In genomic region chr3:123941150-123941941, GRCh38 we compare ENCODE assay signal across 14 cellular contexts. TPM values are rescaled to one million over a fixed set of nuclear protein-coding genes. Genes with fewer than 3 reads are reported as not detected.
DNase-seq lines count a peak whose midpoint lies in the region; ATAC-seq, FAIRE-seq and TF ChIP-seq lines count a peak whose summit lies in the region.
"Had no signal": no experiment of that assay in that cellular context is flagged by ENCODE, and none has a peak within 500 bp of the region (broad histone marks: within the 10 kb centered on the region; RNA-seq: fewer than 3 reads in every experiment).

No MANE protein-coding gene starts in this region.

- FAIRE-seq in H54 (lab: Jason Lieb, UNC), result peak; percentile 58
- peak; percentile 32 for FAIRE-seq in astrocyte (lab: Jason Lieb, UNC)

- H3K4me2 ChIP-seq in astrocyte (ENCODE audit: low read length), result no peak overlapping the region

- no peak overlapping the region for H2AFZ ChIP-seq in astrocyte (ENCODE audit: low read depth, low read length)

- H3K4me1 ChIP-seq in A673 (ENCODE audit: insufficient read depth, low read length, poor library complexity, severe bottlenecking), result no peaks in the 10 kb centered on the region
- no peaks in the 10 kb centered on the region for H3K4me1 ChIP-seq in astrocyte (ENCODE audit: insufficient read depth, low read length)
- H3K4me1 ChIP-seq in Peyer's patch, result no peaks in the 10 kb centered on the region

- CTCF ChIA-PET in A673 (lab: Charles Lee), result no interaction called here

- H3K9ac ChIP-seq in astrocyte (ENCODE audit: low read length), result no peak overlapping the region

- ATAC-seq in HG03460 (IDR thresholded peaks at IDR 0.05; ENCODE audit: unreplicated experiment), result no peak

- H3K27me3 Mint-ChIP-seq in astrocyte (ENCODE audit: low read depth, unreplicated experiment), result no peaks in the 10 kb centered on the region
- H3K27me3 Mint-ChIP-seq: dendritic cell treated with granulocyte-macrophage colony-stimulating factor and Interleukin-4, amounts not matched to agents 40 ng/mL and 50 ng/mL, for 4 days had no signal

- no peaks in the 10 kb centered on the region for H3K79me2 ChIP-seq in astrocyte (ENCODE audit: insufficient read depth, low read length)

- H3K36me3 Mint-ChIP-seq in astrocyte (ENCODE audit: low read depth, unreplicated experiment), result peaks cover 6% of the 10 kb centered on the region

- H3K36me3 ChIP-seq in A673 (ENCODE audit: insufficient read depth, low read length, poor library complexity, severe bottlenecking) (peaks cover 54% of the 10 kb centered on the region), astrocyte (ENCODE audit: insufficient read depth, low read length) (peaks cover 40% of the 10 kb centered on the region), Peyer's patch (peaks cover 0 to 22% (median 0%) of the 10 kb centered on the region in 3 donors)

- H3K4me3 ChIP-seq in A673 (ENCODE audit: low read depth, low read length, poor library complexity, severe bottlenecking) (no peak overlapping the region), astrocyte (ENCODE audit: insufficient read depth, low read depth, low read length) (no peak overlapping the region), Peyer's patch (no peak overlapping the region)

- no peak for TF ChIP-seq POLR2A in H54 (IDR thresholded peaks at IDR 0.05; ENCODE audit: low read depth, low read length)
- no peak for TF ChIP-seq POLR2A in Peyer's patch (IDR thresholded peaks at IDR 0.05)

- no peaks in the 10 kb centered on the region for H3K4me1 Mint-ChIP-seq in astrocyte (ENCODE audit: low read depth, unreplicated experiment)

- no peaks in the 10 kb centered on the region for H3K9me3 ChIP-seq in A673 (ENCODE audit: low read depth, low read length, poor library complexity, severe bottlenecking)
- no peaks in the 10 kb centered on the region for H3K9me3 ChIP-seq in astrocyte (ENCODE audit: insufficient read depth, low read depth, low read length)
- no peaks in the 10 kb centered on the region for H3K9me3 ChIP-seq in Peyer's patch

- POLR2A ChIA-PET in A673 (lab: Charles Lee; ENCODE audit: low non-redundant PET), result no interaction called here

- H3K27ac Mint-ChIP-seq in astrocyte (ENCODE audit: unreplicated experiment), result no peak overlapping the region
- H3K27ac Mint-ChIP-seq: dendritic cell treated with granulocyte-macrophage colony-stimulating factor and Interleukin-4, amounts not matched to agents 40 ng/mL and 50 ng/mL, for 4 days had no signal

- intact Hi-C loops in A673 (cut with micrococcal nuclease; ENCODE audit: unreplicated experiment), result no loop called here

- no peaks in the 10 kb centered on the region for H3K9me3 Mint-ChIP-seq in astrocyte (ENCODE audit: unreplicated experiment)
- H3K9me3 Mint-ChIP-seq: dendritic cell treated with granulocyte-macrophage colony-stimulating factor and Interleukin-4, amounts not matched to agents 40 ng/mL and 50 ng/mL, for 4 days had no signal

- BruUV-seq in A673 (replicated peaks; lab: Mats Ljungman, UMichigan), result no TSS peak

- H3K27ac ChIP-seq in A673 (ENCODE audit: low read depth, low read length, poor library complexity, severe bottlenecking) (no peak overlapping the region), astrocyte (ENCODE audit: low read depth, low read length) (no peak overlapping the region), Peyer's patch (no peak overlapping the region)

- peak; percentile 8 for DNase-seq in A673 (ENCODE audit: low spot score)
- DNase-seq in H54 (ENCODE audit: insufficient read length, low spot score), result no peak
- no peak for DNase-seq in astrocyte (ENCODE audit: low read depth)
- DNase-seq in inferior parietal cortex (ENCODE audit: extremely low spot score), result peak; percentile 28
- DNase-seq in AML-193 (lab: John Stamatoyannopoulos, UW), result no peak
- no peak for DNase-seq in Peyer's patch
- DNase-seq in activated CD8-positive, alpha-beta memory T cell treated with anti-CD3 and anti-CD28 coated beads, Interleukin-2, amount 50 U/mL, for 48 hours, result no peak
- DNase-seq: activated effector memory CD4-positive, alpha-beta T cell treated with Interleukin-2 at 50 U/mL for 16 hours; NCI-H1694 treated with DMSO at 0.1 percent for 48 hours; SHP77 had no signal

- TF ChIP-seq CTCF in A673 (conservative IDR thresholded peaks at IDR 0.05; ENCODE audit: low read depth, low read length) (no peak; the same call in 1 of the 2 replicates), astrocyte (IDR thresholded peaks at IDR 0.05; ENCODE audit: insufficient read depth, low read depth, low read length) (no peak), Peyer's patch (IDR thresholded peaks at IDR 0.05) (no peak)

- H3K27me3 ChIP-seq in A673 (replicated peaks; ENCODE audit: insufficient read depth, low read depth, low read length, poor library complexity) (no peaks in the 10 kb centered on the region), astrocyte (ENCODE audit: insufficient read depth, low read length) (no peaks in the 10 kb centered on the region), Peyer's patch (no peaks in the 10 kb centered on the region)

- no peak overlapping the region for H3K4me3 Mint-ChIP-seq in astrocyte (ENCODE audit: unreplicated experiment)
- H3K4me3 Mint-ChIP-seq: dendritic cell treated with granulocyte-macrophage colony-stimulating factor and Interleukin-4, amounts not matched to agents 40 ng/mL and 50 ng/mL, for 4 days had no signal

- H4K20me1 ChIP-seq in astrocyte (ENCODE audit: insufficient read depth, low read length), result no peaks in the 10 kb centered on the region

RNA-seq across cellular contexts. Expression of gene CCDC14, which starts 19.7 kb away (rescaled TPM):
- total RNA-seq in A673 (2021), result 81.0 and 81.2 TPM in 2 replicates
- total RNA-seq in astrocyte, result 34.6 and 35.8 TPM in 2 replicates
- total RNA-seq in Peyer's patch, result 100 to 1,000 TPM in 1 of 4 donors, 10 to 100 TPM in 3; 59.5 to 139 (median 80.6) TPM

RNA-seq across cellular contexts. Expression of gene ROPN1, which starts 50.6 kb away (rescaled TPM):
- total RNA-seq in A673 (2021) (not detected in 2 replicates), astrocyte (not detected in 2 replicates), Peyer's patch (not detected)
- total RNA-seq: mucosa of gallbladder, skeletal muscle tissue had no signal

RNA-seq across cellular contexts. Expression of gene MYLK, which starts 57.2 kb away (rescaled TPM):
- total RNA-seq in A673 (2021) (3.9 and 4.1 TPM in 2 replicates), astrocyte (50.5 and 53.6 TPM in 2 replicates), Peyer's patch (100 to 1,000 TPM in 2 of 4 donors, 10 to 100 TPM in 2; 81.3 to 117 (median 94.1) TPM)

Comparison
In these comparisons a context has a peak if more than half of its experiments do, and no peak if none do; other contexts are left out.
1. DNase-seq: peak in A673 (single experiment) and inferior parietal cortex (single experiment); none in H54 (single experiment), astrocyte (single experiment), AML-193 (0 of 2), Peyer's patch (0 of 3) and activated CD8-positive, alpha-beta memory T cell treated with anti-CD3 and anti-CD28 coated beads, Interleukin-2, amount 50 U/mL, for 48 hours (single experiment).
2. RNA of gene MYLK, which starts 57.2 kb away (total RNA-seq): 81.3 to 117 TPM in Peyer's patch and 50.5 to 53.6 TPM in astrocyte; 3.9 to 4.1 TPM in A673; every median in the first group is over 10 times any median in the second.